28 cellular contexts compared by ENCODE assay signal in the genomic region with DNA sequence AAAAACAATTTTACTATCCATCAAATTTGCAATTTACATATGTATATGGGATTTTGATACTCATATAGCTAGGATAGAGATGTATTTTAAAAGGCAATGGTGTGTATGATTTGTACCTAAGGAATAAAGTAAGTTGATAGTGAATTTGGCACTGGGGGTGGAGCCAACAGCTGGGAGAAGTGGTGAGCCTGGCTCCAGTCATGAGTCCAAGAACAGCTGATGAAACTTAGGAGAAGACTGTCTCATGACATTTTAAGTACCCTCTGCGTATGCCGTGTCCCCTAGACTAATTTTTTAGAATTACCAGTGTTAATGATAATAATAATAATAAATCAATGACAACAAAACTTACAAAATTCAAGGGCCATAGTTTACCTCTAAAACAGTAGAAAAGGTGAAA.
DNase-seq lines count a peak whose midpoint lies in the region; ATAC-seq, FAIRE-seq and TF ChIP-seq lines count a peak whose summit lies in the region.
"Had no signal": no experiment of that assay in that cellular context is flagged by ENCODE, and none has a peak within 500 bp of the region (broad histone marks: within the 10 kb centered on the region; RNA-seq: fewer than 3 reads in every experiment).

No MANE protein-coding gene starts in this region.

- TF ChIP-seq POLR2A in sigmoid colon (IDR thresholded peaks at IDR 0.05): no peak

- H3K27ac ChIP-seq in astrocyte (ENCODE audit: low read depth, low read length) (no peak overlapping the region), muscle layer of colon (ENCODE audit: low read depth, low read length) (peak overlapping the region; percentile 56), sigmoid colon (peak overlapping the region in 3 of 4 donors; percentile 13 to 66 (median 64))
- H3K27ac ChIP-seq: BLaER1 had no signal

- ATAC-seq in Right ventricle myocardium superior (ENCODE audit: poor library complexity): no peak
- ATAC-seq in T-cell (replicated peaks in 1 of 4): no peak
- ATAC-seq: GM12878 had no signal

- no peaks in the 10 kb centered on the region for H3K9me3 ChIP-seq in astrocyte (ENCODE audit: insufficient read depth, low read depth, low read length)
- no peaks in the 10 kb centered on the region for H3K9me3 ChIP-seq in muscle layer of colon (ENCODE audit: low read length)
- no peaks in the 10 kb centered on the region for H3K9me3 ChIP-seq in sigmoid colon
- H3K9me3 ChIP-seq: BE2C, BLaER1 had no signal

- FAIRE-seq in astrocyte (lab: Jason Lieb, UNC): no peak
- FAIRE-seq: A204.1, GM12878, GM12892, GM18507 had no signal

- WGBS in sigmoid colon, 2 donors: 89 to 93% methylated on average over 2 of the region's 2 CpGs

- POLR2A ChIA-PET in T-cell (lab: Charles Lee): no interaction called here

- H3K27me3 ChIP-seq in astrocyte (ENCODE audit: insufficient read depth, low read length) (no peaks in the 10 kb centered on the region), muscle layer of colon (ENCODE audit: control insufficient read depth in 1 of 2, insufficient read depth in 2 of 2, low read length in 2 of 2) (no peaks in the 10 kb centered on the region), sigmoid colon (no peaks in the 10 kb centered on the region)
- H3K27me3 ChIP-seq: BE2C, BLaER1 had no signal

- H3K4me1 Mint-ChIP-seq in astrocyte (ENCODE audit: low read depth, unreplicated experiment) (peaks cover 12% of the 10 kb centered on the region), T-cell (no peaks in the 10 kb centered on the region)
- H3K4me1 Mint-ChIP-seq: CD14-positive monocyte; CD4-positive, alpha-beta memory T cell; CD4-positive, CD25-positive, alpha-beta regulatory T cell; CD8-positive, alpha-beta memory T cell had no signal

- no peaks in the 10 kb centered on the region for H4K20me1 ChIP-seq in astrocyte (ENCODE audit: insufficient read depth, low read length)
- H4K20me1 ChIP-seq: BLaER1 had no signal

- H3K4me3 Mint-ChIP-seq in astrocyte (ENCODE audit: unreplicated experiment) (no peak overlapping the region), T-cell (no peak overlapping the region)
- H3K4me3 Mint-ChIP-seq: CD14-positive monocyte; CD4-positive, alpha-beta memory T cell; CD4-positive, CD25-positive, alpha-beta regulatory T cell; CD8-positive, alpha-beta memory T cell had no signal

- H3K4me1 ChIP-seq in astrocyte (ENCODE audit: insufficient read depth, low read length) (no peaks in the 10 kb centered on the region), muscle layer of colon (ENCODE audit: insufficient read depth, low read length) (peaks cover 19% of the 10 kb centered on the region), sigmoid colon (peaks cover 0 to 28% (median 23%) of the 10 kb centered on the region in 4 donors)
- H3K4me1 ChIP-seq: BE2C, BLaER1 had no signal

- no peaks in the 10 kb centered on the region for H3K9me3 Mint-ChIP-seq in astrocyte (ENCODE audit: unreplicated experiment)
- H3K9me3 Mint-ChIP-seq in T-cell: peaks cover 2 to 3% (median 3%) of the 10 kb centered on the region in 3 donors

- no peaks in the 10 kb centered on the region for H3K79me2 ChIP-seq in astrocyte (ENCODE audit: insufficient read depth, low read length)

- no peak overlapping the region for H3K9ac ChIP-seq in astrocyte (ENCODE audit: low read length)
- H3K9ac ChIP-seq in muscle layer of colon (ENCODE audit: low read length): no peak overlapping the region
- H3K9ac ChIP-seq: BLaER1 had no signal

- H2AFZ ChIP-seq in astrocyte (ENCODE audit: low read depth, low read length): no peak overlapping the region

- TF ChIP-seq EP300 in sigmoid colon (IDR thresholded peaks at IDR 0.05): no peak

- H3K27ac Mint-ChIP-seq in astrocyte (ENCODE audit: unreplicated experiment) (peak overlapping the region; percentile 48), T-cell (no peak overlapping the region)
- H3K27ac Mint-ChIP-seq: CD14-positive monocyte; CD4-positive, alpha-beta memory T cell; CD4-positive, CD25-positive, alpha-beta regulatory T cell; CD8-positive, alpha-beta memory T cell had no signal

- no peak for DNase-seq in astrocyte (ENCODE audit: low read depth)
- DNase-seq in sigmoid colon: no peak
- DNase-seq in Right ventricle myocardium superior: no peak
- no peak for DNase-seq in NCI-H1417 (lab: John Stamatoyannopoulos, UW)
- no peak for DNase-seq in stimulated activated CD4-positive, alpha-beta T cell treated with anti-CD3 and anti-CD28 coated beads, Interleukin-4, amount 100 ng/mL, for 24 hours
- no peak for DNase-seq in T-cell
- DNase-seq: 8988T; ACHN; BE2C; C1 segment of cervical spinal cord; CD4-positive, alpha-beta memory T cell; CD4-positive, CD25-positive, alpha-beta regulatory T cell; CD8-positive, alpha-beta memory T cell; COR-L47; DMS 273 treated with DMSO at 0.1 percent for 48 hours; DMS153; DMS53; DMS79; DND-41; EL; GDM1 had no signal

- no peak overlapping the region for H3K4me3 ChIP-seq in astrocyte (ENCODE audit: insufficient read depth, low read depth, low read length)
- H3K4me3 ChIP-seq in muscle layer of colon (ENCODE audit: low read depth in 1 of 2, low read length in 2 of 2): no peak overlapping the region
- no peak overlapping the region for H3K4me3 ChIP-seq in sigmoid colon
- H3K4me3 ChIP-seq: BLaER1, GM12878 had no signal

- CTCF ChIA-PET in T-cell (lab: Charles Lee): no interaction called here

- no peak overlapping the region for H3K4me2 ChIP-seq in astrocyte (ENCODE audit: low read length)
- H3K4me2 ChIP-seq: BLaER1 had no signal

- H3K36me3 Mint-ChIP-seq in astrocyte (ENCODE audit: low read depth, unreplicated experiment) (no peaks in the 10 kb centered on the region), T-cell (no peaks in the 10 kb centered on the region)
- H3K36me3 Mint-ChIP-seq: CD14-positive monocyte; CD4-positive, alpha-beta memory T cell; CD4-positive, CD25-positive, alpha-beta regulatory T cell; CD8-positive, alpha-beta memory T cell had no signal

- H3K27me3 Mint-ChIP-seq in astrocyte (ENCODE audit: low read depth, unreplicated experiment) (no peaks in the 10 kb centered on the region), T-cell (peaks cover 3 to 4% of the 10 kb centered on the region in 2 donors)
- H3K27me3 Mint-ChIP-seq: CD4-positive, CD25-positive, alpha-beta regulatory T cell; CD8-positive, alpha-beta memory T cell had no signal

- TF ChIP-seq CTCF in astrocyte (IDR thresholded peaks at IDR 0.05; ENCODE audit: insufficient read depth, low read depth, low read length): no peak
- TF ChIP-seq CTCF in sigmoid colon (IDR thresholded peaks at IDR 0.05): no peak

- intact Hi-C loops in sigmoid colon (cut with DNase I) (loop anchor here (5.0 kb wide), 3 partner anchors 75 to 180 kb away; a partner anchor contains a TSS), Right ventricle myocardium superior (cut with DNase I) (no loop called here)

- H3K36me3 ChIP-seq in astrocyte (ENCODE audit: insufficient read depth, low read length): no peaks in the 10 kb centered on the region
- no peaks in the 10 kb centered on the region for H3K36me3 ChIP-seq in muscle layer of colon (ENCODE audit: insufficient read depth, low read length)
- H3K36me3 ChIP-seq in sigmoid colon: no peaks in the 10 kb centered on the region
- H3K36me3 ChIP-seq: BE2C, BLaER1 had no signal
